1 cellular context compared by ENCODE assay signal in genomic region chr11:44780940-44781631, GRCh38.
A peak's percentile ranks its signal among the peaks of the same experiment; 100 is the strongest.
TF ChIP-seq lines count a peak whose summit lies in the region.

No MANE protein-coding gene starts in this region.

TF ChIP-seq in K562, 482 proteins besides CTCF, POLR2A, EP300 and RAD21 (continued from another document and continues in another):
- no peak for TF ChIP-seq ZNF407 (IDR thresholded peaks at IDR 0.05; ENCODE audit: low read depth)
- TF ChIP-seq ADNP (tag; IDR thresholded peaks at IDR 0.05): 0 out of 2 replicates have a peak, but pooled peaks have one; percentile 37
- TF ChIP-seq HNRNPUL1 (IDR thresholded peaks at IDR 0.05; ENCODE audit: low read length): no peak
- no peak for TF ChIP-seq CHD4 (IDR thresholded peaks at IDR 0.05; ENCODE audit: insufficient read depth, insufficient replicate concordance, low read depth, low read length, poor library complexity, severe bottlenecking)
- TF ChIP-seq LARP7 (IDR thresholded peaks at IDR 0.05): no peak
- TF ChIP-seq HOMEZ (CRISPR knock-in tag; IDR thresholded peaks at IDR 0.05): no peak
- no peak for TF ChIP-seq THAP7 (CRISPR knock-in tag; IDR thresholded peaks at IDR 0.05)
- no peak for TF ChIP-seq RBM25 (IDR thresholded peaks at IDR 0.05; ENCODE audit: low read depth, low read length, severe bottlenecking)
- no peak for TF ChIP-seq PRMT5 (CRISPR knock-in tag; IDR thresholded peaks at IDR 0.05)
- TF ChIP-seq E2F6 (IDR thresholded peaks at IDR 0.05; ENCODE audit: borderline replicate concordance in 1 of 2, extremely low read depth in 1 of 2, insufficient read depth in 1 of 2, insufficient read length in 1 of 2, low read depth in 1 of 2, low read length in 1 of 2, poor library complexity in 1 of 2, severe bottlenecking in 1 of 2): peak in 1 of 2 experiments; percentile 63
- peak; percentile 49; the same call in 1 of the 2 replicates for TF ChIP-seq ZNF449 (CRISPR knock-in tag; IDR thresholded peaks at IDR 0.05)
- no peak for TF ChIP-seq ZNF586 (CRISPR knock-in tag; conservative IDR thresholded peaks at IDR 0.05)
- TF ChIP-seq TFE3 (CRISPR knock-in tag; IDR thresholded peaks at IDR 0.05): no peak
- no peak for TF ChIP-seq CHCHD3 (CRISPR knock-in tag; IDR thresholded peaks at IDR 0.05)
- TF ChIP-seq AFF1 (IDR thresholded peaks at IDR 0.05; ENCODE audit: low read depth in 1 of 2, partially characterized antibody in 2 of 2): peak in 1 of 2 experiments; percentile 29
- TF ChIP-seq CBX1 (IDR thresholded peaks at IDR 0.05; ENCODE audit: low read depth): no peak
- TF ChIP-seq POLR2AphosphoS2 (IDR thresholded peaks at IDR 0.05; ENCODE audit: low read length): no peak
- no peak for TF ChIP-seq ZNF384 (IDR thresholded peaks at IDR 0.05; ENCODE audit: low read depth, low read length)
- 0 out of 2 replicates have a peak, but pooled peaks have one; percentile 26 for TF ChIP-seq RUNX1 (IDR thresholded peaks at IDR 0.05; ENCODE audit: low read depth)
- TF ChIP-seq NFE2L1 (tag; IDR thresholded peaks at IDR 0.05; ENCODE audit: borderline replicate concordance, low read depth): no peak
- no peak for TF ChIP-seq TCFL5 (CRISPR knock-in tag; conservative IDR thresholded peaks at IDR 0.05)
- TF ChIP-seq STAT6 (CRISPR knock-in tag; IDR thresholded peaks at IDR 0.05): no peak
- no peak for TF ChIP-seq RNF219 (CRISPR knock-in tag; IDR thresholded peaks at IDR 0.05)
- TF ChIP-seq ZBTB17 (CRISPR knock-in tag; IDR thresholded peaks at IDR 0.05): peak; percentile 57; the same call in 1 of the 2 replicates
- TF ChIP-seq CREB3L1 (IDR thresholded peaks at IDR 0.05; ENCODE audit: borderline replicate concordance, low read depth): no peak; the same call in 1 of the 2 replicates
- no peak for TF ChIP-seq SETDB1 (IDR thresholded peaks at IDR 0.05; ENCODE audit: low read length)
